ENCODE assay signal across 8 cellular contexts in genomic region chr12:110698171-110698902, GRCh38. TPM values are rescaled to one million over a fixed set of nuclear protein-coding genes. Genes with fewer than 3 reads are reported as not detected.
DNase-seq lines count a peak whose midpoint lies in the region; ATAC-seq, FAIRE-seq and TF ChIP-seq lines count a peak whose summit lies in the region.

No MANE protein-coding gene starts in this region.

- in situ Hi-C loops in transverse colon (cut with MboI; ENCODE audit: low pct_ligation_motif_present in 1 of 4, low pct_unique_long_range_greater_than_20kb in 1 of 4, low sequenced_read_pairs in 3 of 4) = no loop called here

- no peaks in the 10 kb centered on the region for H3K27me3 ChIP-seq in RWPE2 (ENCODE audit: insufficient read depth, poor library complexity, severe bottlenecking)
- H3K27me3 ChIP-seq in pancreas = no peaks in the 10 kb centered on the region
- H3K27me3 ChIP-seq in transverse colon = no peaks in the 10 kb centered on the region

- ATAC-seq in GM19463 (IDR thresholded peaks at IDR 0.05; ENCODE audit: unreplicated experiment) (peak; percentile 80), RWPE2 (ENCODE audit: low read depth) (peak; percentile 95), pancreas (peak; percentile 88 to 94 (median 90))

- H3K36me3 ChIP-seq in RWPE2 (ENCODE audit: low read depth) (no peaks in the 10 kb centered on the region), pancreas (no peaks in the 10 kb centered on the region), transverse colon (no peaks in the 10 kb centered on the region)

- no peak for FAIRE-seq in pancreas (lab: Jason Lieb, UNC)

- H3K4me3 ChIP-seq in RWPE2 (ENCODE audit: severe bottlenecking) (no peak overlapping the region), pancreas (peak overlapping the region in 1 of 4 donors; percentile 28), transverse colon (no peak overlapping the region)

- H3K27ac ChIP-seq in RWPE2 (ENCODE audit: poor library complexity, severe bottlenecking) (no peak overlapping the region), pancreas (no peak overlapping the region), transverse colon (peak overlapping the region; percentile 6 to 63 (median 42))

- no peaks in the 10 kb centered on the region for H3K4me1 ChIP-seq in RWPE2 (ENCODE audit: insufficient read depth, poor library complexity, severe bottlenecking)
- H3K4me1 ChIP-seq in pancreas = no peaks in the 10 kb centered on the region
- H3K4me1 ChIP-seq in transverse colon = peaks cover 0 to 11% (median 2%) of the 10 kb centered on the region in 4 donors

- DNase-seq in COLO829 (ENCODE audit: low spot score) = peak; percentile 39
- peak; percentile 10 for DNase-seq in HS-5 (ENCODE audit: low read depth)
- DNase-seq in RWPE2 (ENCODE audit: low spot score) = no peak
- peak; percentile 88 for DNase-seq in activated effector memory CD4-positive, alpha-beta T cell treated with anti-CD3 and anti-CD28 coated beads, Interleukin-2, amount 50 U/mL, for 16 hours
- peak; percentile 56 for DNase-seq in glomerular endothelial cell (ENCODE audit: extremely low read depth, low read depth, low spot score)
- peak; percentile 58 to 85 (median 74) for DNase-seq in pancreas
- DNase-seq in transverse colon = peak; percentile 81

- TF ChIP-seq EP300 in transverse colon (IDR thresholded peaks at IDR 0.05; ENCODE audit: low read depth) = no peak

- H3K9me3 ChIP-seq in RWPE2 (ENCODE audit: severe bottlenecking) (no peaks in the 10 kb centered on the region), pancreas (no peaks in the 10 kb centered on the region), transverse colon (no peaks in the 10 kb centered on the region)

- TF ChIP-seq CTCF in RWPE2 (IDR thresholded peaks at IDR 0.05; ENCODE audit: poor library complexity, severe bottlenecking) = peak; percentile 64
- peak; percentile 43 to 70 (median 54) for TF ChIP-seq CTCF in pancreas (IDR thresholded peaks at IDR 0.05)
- peak; percentile 53 to 83 (median 65) for TF ChIP-seq CTCF in transverse colon (IDR thresholded peaks at IDR 0.05)

- no peak for TF ChIP-seq POLR2A in transverse colon (IDR thresholded peaks at IDR 0.05)

- intact Hi-C loops in pancreas (cut with DNase I) = no loop called here
- intact Hi-C loops in transverse colon (cut with DNase I; ENCODE audit: low total_unique reads) = no loop called here

- WGBS in pancreas, 2 donors = 39 to 47% methylated on average over 20 of the region's 20 CpGs
- 42 to 44% methylated on average over 3 to 20 of the region's 20 CpGs for WGBS in transverse colon (ENCODE audit: low coverage in 1 of 2), 2 donors

RNA-seq across cellular contexts. Expression of gene HVCN1, which starts 9.4 kb away (rescaled TPM):
- total RNA-seq in glomerular endothelial cell (0.58 and 1.9 TPM in 2 replicates), pancreas (1 to 10 TPM in 3 of 6 donors, under 1 TPM in 3; 0.42 to 5.2 (median 1.1) TPM), transverse colon (1 to 10 TPM in 3 of 4 donors, not detected in 1; 3.4 to 7.9 (median 7.3) TPM)
- 1 to 10 TPM; 1.5 to 2.0 TPM for polyA plus RNA-seq in pancreas

RNA-seq across cellular contexts. Expression of gene PPP1CC, which starts 44.4 kb away (rescaled TPM):
- total RNA-seq in glomerular endothelial cell (77.5 and 90.4 TPM in 2 replicates), pancreas (10 to 100 TPM; 58.6 to 92.7 (median 75.9) TPM), transverse colon (100 to 1,000 TPM; 156 to 759 (median 244) TPM)
- polyA plus RNA-seq in pancreas = 10 to 100 TPM; 33.3 to 52.9 TPM

Comparison
In these comparisons a context has a peak if more than half of its experiments do, and no peak if none do; other contexts are left out.
1. H3K27ac ChIP-seq: peak in transverse colon (4 of 4); none in RWPE2 (single experiment) and pancreas (0 of 4).
2. Peak in every context shown above with its lines, with median percentiles within 50 percentile points of each other: ATAC-seq and CTCF ChIP-seq.